8 cellular contexts compared by ENCODE assay signal in genomic region chr18:79402977-79403722, GRCh38. TPM values are rescaled to one million over a fixed set of nuclear protein-coding genes. Genes with fewer than 3 reads are reported as not detected.
DNase-seq lines count a peak whose midpoint lies in the region; ATAC-seq and TF ChIP-seq lines count a peak whose summit lies in the region.

No MANE protein-coding gene starts in this region.

- peak overlapping the region; percentile 56 for H2AK5ac ChIP-seq in neuronal stem cell (ENCODE audit: low read depth, low read length)

- no peak overlapping the region for H3K4me2 ChIP-seq in neuronal stem cell (ENCODE audit: insufficient read depth, low read length, poor library complexity, severe bottlenecking)

- no peak overlapping the region for H2BK15ac ChIP-seq in neuronal stem cell (ENCODE audit: low read length)

- no peak overlapping the region for H4K91ac ChIP-seq in neuronal stem cell (ENCODE audit: low read depth, low read length, poor library complexity)

- H3K27me3 ChIP-seq in SJCRH30 (no peaks in the 10 kb centered on the region), neuronal stem cell (ENCODE audit: control insufficient read depth in 3 of 3, insufficient read depth in 3 of 3, low read depth in 1 of 3, low read length in 3 of 3) (peaks cover 14 to 51% (median 17%) of the 10 kb centered on the region in 3 experiments)

- TF ChIP-seq CTCF in epithelial cell of proximal tubule (conservative IDR thresholded peaks at IDR 0.05; ENCODE audit: low read depth, low read length), result no peak

- H3K14ac ChIP-seq in neuronal stem cell (ENCODE audit: low read length), result no peak overlapping the region

- no peak overlapping the region for H2BK120ac ChIP-seq in neuronal stem cell (ENCODE audit: low read depth, low read length)

- H3K4me1 ChIP-seq in SJCRH30, result peaks cover 22% of the 10 kb centered on the region
- peaks cover 4 to 9% of the 10 kb centered on the region in 2 donors for H3K4me1 ChIP-seq in neuronal stem cell (ENCODE audit: control insufficient read depth in 2 of 2, insufficient read depth in 1 of 2, low read depth in 1 of 2, low read length in 2 of 2)

- no peak overlapping the region for H2BK5ac ChIP-seq in neuronal stem cell (ENCODE audit: low read length)

- no peak overlapping the region for H4K8ac ChIP-seq in neuronal stem cell (ENCODE audit: low read depth, low read length)

- peak overlapping the region; percentile 59 for H2AFZ ChIP-seq in neuronal stem cell (ENCODE audit: low read length)

- peak overlapping the region; percentile 64 for H3K18ac ChIP-seq in neuronal stem cell (ENCODE audit: low read length)

- H3K36me3 ChIP-seq in SJCRH30 (no peaks in the 10 kb centered on the region), neuronal stem cell (replicated peaks in 1 of 2; ENCODE audit: control insufficient read depth in 2 of 2, insufficient read depth in 2 of 2, low read length in 2 of 2) (no peaks in the 10 kb centered on the region)

- peaks cover 2% of the 10 kb centered on the region for H3K79me1 ChIP-seq in neuronal stem cell (ENCODE audit: low read depth, low read length)

- H3K9ac ChIP-seq in neuronal stem cell (ENCODE audit: low read depth, low read length, poor library complexity), result peak overlapping the region; percentile 44

- no peak for ATAC-seq in HG03039 (IDR thresholded peaks at IDR 0.05; ENCODE audit: unreplicated experiment)
- no peak for ATAC-seq in GM21390 (IDR thresholded peaks at IDR 0.05; ENCODE audit: unreplicated experiment)

- no peak overlapping the region for H2BK12ac ChIP-seq in neuronal stem cell (ENCODE audit: low read length)

- H3K9me3 ChIP-seq in SJCRH30 (replicated peaks) (no peaks in the 10 kb centered on the region), neuronal stem cell (replicated peaks in 1 of 2; ENCODE audit: control insufficient read depth in 2 of 2, insufficient read depth in 1 of 2, low read depth in 1 of 2, low read length in 2 of 2) (no peaks in the 10 kb centered on the region)

- DNase-seq in ELF-1 (ENCODE audit: low read depth, low spot score), result peak; percentile 65
- DNase-seq in SJCRH30, result peak; percentile 50 to 54
- no peak for DNase-seq in epithelial cell of proximal tubule (ENCODE audit: low read depth)
- DNase-seq in neuronal stem cell (ENCODE audit: low spot score), result no peak
- DNase-seq in NCI-H1092 (lab: John Stamatoyannopoulos, UW), result no peak
- DNase-seq in NCI-H524 treated with DMSO at 0.1 percent for 48 hours (lab: John Stamatoyannopoulos, UW), result no peak

- peak overlapping the region; percentile 79 for H3K27ac ChIP-seq in SJCRH30
- H3K27ac ChIP-seq in neuronal stem cell (replicated peaks; ENCODE audit: low read length), result no peak overlapping the region

- H3K4me3 ChIP-seq in SJCRH30, result peak overlapping the region; percentile 46
- peak overlapping the region; percentile 6 for H3K4me3 ChIP-seq in epithelial cell of proximal tubule (ENCODE audit: low read depth, low read length)
- no peak overlapping the region for H3K4me3 ChIP-seq in neuronal stem cell (ENCODE audit: low read length in 2 of 2)

- WGBS in neuronal stem cell (ENCODE audit: extremely low coverage in 2 of 2, insufficient read length in 2 of 2, insufficient replicate concordance in 1 of 2), 2 donors, result no CpG with 5 or more reads among the region's 27 CpGs

- H3K23ac ChIP-seq in neuronal stem cell (ENCODE audit: low read depth, low read length, poor library complexity), result no peak overlapping the region

- no peak overlapping the region for H3K4ac ChIP-seq in neuronal stem cell (ENCODE audit: low read length)

RNA-seq across cellular contexts. Expression of gene NFATC1, which starts 7.4 kb away (rescaled TPM):
- 4.9 and 5.7 TPM in 2 replicates for total RNA-seq in SJCRH30 (2014; rRNA removed; shearing (Covaris generic))
- total RNA-seq in epithelial cell of proximal tubule, result 0.46 and 2.1 TPM in 2 replicates
- polyA plus RNA-seq in neuronal stem cell (2013, experiment 1 of 2), result 4.7 TPM
- 5.2 TPM for polyA plus RNA-seq in neuronal stem cell (2013, experiment 2 of 2)

Comparison
In these comparisons a context has a peak if more than half of its experiments do, and no peak if none do; other contexts are left out.
1. DNase-seq: peak in ELF-1 (single experiment) and SJCRH30 (2 of 2); none in epithelial cell of proximal tubule (single experiment), neuronal stem cell (single experiment), NCI-H1092 (single experiment) and NCI-H524 treated with DMSO at 0.1 percent for 48 hours (single experiment).
2. H3K4me3 ChIP-seq: peak in SJCRH30 (single experiment) and epithelial cell of proximal tubule (single experiment); none in neuronal stem cell (0 of 2).